In the genomic region with DNA sequence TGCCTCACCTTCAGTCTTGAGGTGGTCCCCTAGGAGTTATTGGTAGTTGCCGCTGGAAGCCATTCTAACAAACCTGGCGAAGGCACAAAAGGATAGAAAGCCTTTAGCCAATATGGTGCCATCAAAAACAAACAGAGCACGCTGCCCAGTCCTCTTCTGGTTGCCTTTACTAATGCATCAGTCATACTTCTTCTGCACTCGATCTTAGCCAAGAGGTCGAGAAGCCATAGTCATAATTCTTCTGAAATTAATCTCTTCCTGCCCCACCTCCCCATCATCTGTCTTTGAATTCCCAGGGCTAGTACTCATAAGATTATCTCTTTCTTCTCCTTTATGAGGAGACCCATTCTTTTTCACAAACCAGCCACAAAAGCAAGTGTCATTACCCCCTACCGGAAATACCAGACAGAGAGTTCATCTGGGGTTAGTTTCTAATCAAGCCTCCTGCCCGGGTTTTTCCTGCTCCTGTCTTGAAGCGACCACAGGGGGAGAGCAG, we compare ENCODE assay signal across 10 cellular contexts. TPM values are rescaled to one million over a fixed set of nuclear protein-coding genes. Genes with fewer than 3 reads are reported as not detected.
DNase-seq lines count a peak whose midpoint lies in the region; ATAC-seq, FAIRE-seq and TF ChIP-seq lines count a peak whose summit lies in the region.
"Had no signal": no experiment of that assay in that cellular context is flagged by ENCODE, and none has a peak within 500 bp of the region (broad histone marks: within the 10 kb centered on the region; RNA-seq: fewer than 3 reads in every experiment).

No MANE protein-coding gene starts in this region.

- in situ Hi-C loops in KBM-7 (cut with MboI; ENCODE audit: low pct_unique_long_range_greater_than_20kb, low sequenced_read_pairs): no loop called here
- in situ Hi-C loops in astrocyte of the spinal cord (cut with HindIII; ENCODE audit: low sequenced_read_pairs): no loop called here

- peaks cover 0 to 3% of the 10 kb centered on the region in 2 donors for H3K4me1 ChIP-seq in muscle layer of duodenum (ENCODE audit: control insufficient read depth in 1 of 2, insufficient read depth in 2 of 2, low read length in 2 of 2)

- H3K9me3 ChIP-seq in muscle layer of duodenum (ENCODE audit: control insufficient read depth in 1 of 2, low read length in 2 of 2): no peaks in the 10 kb centered on the region

- no peak for FAIRE-seq in frontal cortex (lab: Jason Lieb, UNC)

- H3K4me3 ChIP-seq in astrocyte of the spinal cord (ENCODE audit: low read depth, low read length): no peak overlapping the region
- H3K4me3 ChIP-seq in muscle layer of duodenum (ENCODE audit: low read depth in 1 of 2, low read length in 2 of 2): no peak overlapping the region

- no peaks in the 10 kb centered on the region for H3K36me3 ChIP-seq in muscle layer of duodenum (ENCODE audit: control insufficient read depth in 1 of 2, insufficient read depth in 2 of 2, low read length in 2 of 2)

- peak overlapping the region; percentile 77 for H3K27ac ChIP-seq in muscle layer of duodenum (ENCODE audit: low read length)

- TF ChIP-seq CTCF in astrocyte of the spinal cord (IDR thresholded peaks at IDR 0.05; ENCODE audit: low read depth, low read length): no peak

- DNase-seq in AG20443 (ENCODE audit: low spot score) (peak; percentile 82), KBM-7 (peak; percentile 66), astrocyte of the spinal cord (ENCODE audit: low read depth, low spot score) (peak; percentile 44), frontal cortex (ENCODE audit: low spot score in 2 of 2) (no peak), mesenteric fat pad (ENCODE audit: low spot score) (no peak)
- DNase-seq: NCI-H1694 treated with DMSO at 0.1 percent for 48 hours had no signal

- H3K27me3 ChIP-seq in muscle layer of duodenum (ENCODE audit: low read depth, low read length): no peaks in the 10 kb centered on the region

- ATAC-seq in GM21529 (IDR thresholded peaks at IDR 0.05; ENCODE audit: unreplicated experiment) (no peak), GM19351 (IDR thresholded peaks at IDR 0.05; ENCODE audit: unreplicated experiment) (no peak)

RNA-seq across cellular contexts. Expression of a gene that starts 21.4 kb away (rescaled TPM):
- total RNA-seq in frontal cortex (0.41 TPM), mesenteric fat pad (0.22 TPM)
- total RNA-seq: skeletal muscle tissue had no signal

Comparison
In these comparisons a context has a peak if more than half of its experiments do, and no peak if none do; other contexts are left out.
1. DNase-seq: peak in AG20443 (single experiment), KBM-7 (single experiment) and astrocyte of the spinal cord (single experiment); none in frontal cortex (0 of 2) and mesenteric fat pad (single experiment).